21 cellular contexts compared by ENCODE assay signal in the genomic region with DNA sequence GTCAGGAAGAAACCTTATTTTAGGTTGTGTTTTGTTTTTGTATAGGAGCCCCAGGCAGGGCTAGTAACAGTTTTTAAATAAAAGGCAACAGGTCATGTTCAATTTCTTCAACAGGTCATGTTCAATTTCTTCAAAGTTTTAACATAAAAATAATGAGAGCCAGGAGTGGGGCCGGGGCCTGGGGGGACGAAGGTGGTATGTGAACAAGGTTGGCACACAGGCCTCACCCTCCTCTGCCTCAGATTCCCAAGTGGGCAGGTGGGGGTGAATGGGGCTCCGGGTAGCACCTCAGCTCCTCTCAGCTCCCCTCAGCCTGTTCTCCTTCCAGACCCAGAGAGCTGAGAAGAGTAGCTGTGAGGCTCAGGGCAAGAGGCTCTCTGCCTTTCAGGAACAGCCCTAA. TPM values are rescaled to one million over a fixed set of nuclear protein-coding genes. Genes with fewer than 3 reads are reported as not detected.
DNase-seq lines count a peak whose midpoint lies in the region; TF ChIP-seq lines count a peak whose summit lies in the region.
"Had no signal": no experiment of that assay in that cellular context is flagged by ENCODE, and none has a peak within 500 bp of the region (broad histone marks: within the 10 kb centered on the region; RNA-seq: fewer than 3 reads in every experiment).

No MANE protein-coding gene starts in this region.

- H3K36me3 ChIP-seq in KMS-11 (ENCODE audit: insufficient read depth), result no peaks in the 10 kb centered on the region

- no peaks in the 10 kb centered on the region for H4K20me1 ChIP-seq in KMS-11 (ENCODE audit: insufficient read depth)

- H3K27me3 Mint-ChIP-seq in neural crest cell (ENCODE audit: low read depth), result peaks cover 7% of the 10 kb centered on the region
- H3K27me3 Mint-ChIP-seq: activated naive CD8-positive, alpha-beta T cell; naive B cell had no signal

- DNase-seq in caudate nucleus (lab: John Stamatoyannopoulos, UW) (no peak), neural crest cell (ENCODE audit: low read depth, low spot score) (no peak), EL (no peak), NCI-H524 (lab: John Stamatoyannopoulos, UW) (no peak), inferior parietal cortex (ENCODE audit: extremely low spot score) (no peak)
- DNase-seq: activated CD4-positive, CD25-positive, alpha-beta regulatory T cell treated with anti-CD3 and anti-CD28 coated beads, Interleukin-2, amount 50 U/mL, for 72 hours; activated CD8-positive, alpha-beta T cell treated with anti-CD3 and anti-CD28 coated beads for 36 hours; CD8-positive, alpha-beta T cell; effector CD4-positive, alpha-beta T cell; Karpas-422; naive B cell; NCI-H1417 treated with DMSO at 0.1 percent for 48 hours; NCI-H2081 treated with DMSO at 0.1 percent for 48 hours; NCI-H226; NCI-H748 treated with DMSO at 0.1 percent for 48 hours; stimulated activated CD4-positive, alpha-beta T cell treated with anti-CD3 and anti-CD28 coated beads, Interleukin-2, amount 100 ng/mL, for 24 hours had no signal

- H3K9ac ChIP-seq in KMS-11, result no peak overlapping the region

- no peak overlapping the region for H3K4me3 ChIP-seq in KMS-11 (IDR thresholded peaks at IDR 0.05; ENCODE audit: insufficient read depth, low read depth, low read length)
- H3K4me3 ChIP-seq: GM23338 had no signal

- no peaks in the 10 kb centered on the region for H3K27me3 ChIP-seq in KMS-11 (ENCODE audit: insufficient read depth, low read depth)

- peaks cover 22% of the 10 kb centered on the region for H3K4me1 ChIP-seq in KMS-11 (ENCODE audit: low read depth, poor library complexity, severe bottlenecking)

- H3K4me3 Mint-ChIP-seq in neural crest cell, result peak overlapping the region; percentile 34
- H3K4me3 Mint-ChIP-seq: activated CD8-positive, alpha-beta T cell treated with anti-CD3 and anti-CD28 coated beads for 36 hours; activated naive CD8-positive, alpha-beta T cell; CD8-positive, alpha-beta T cell; GM23338 had no signal

- no peak for TF ChIP-seq CTCF in KMS-11 (conservative IDR thresholded peaks at IDR 0.05; ENCODE audit: low read depth, low read length)
- TF ChIP-seq CTCF in neural crest cell (conservative IDR thresholded peaks at IDR 0.05), result no peak

- H3K79me2 ChIP-seq in KMS-11 (ENCODE audit: insufficient read depth, low read depth), result peaks cover 29% of the 10 kb centered on the region

- no peaks in the 10 kb centered on the region for H3K9me3 Mint-ChIP-seq in neural crest cell
- H3K9me3 Mint-ChIP-seq: activated CD8-positive, alpha-beta T cell treated with anti-CD3 and anti-CD28 coated beads for 36 hours; CD8-positive, alpha-beta T cell; naive B cell had no signal

- peaks cover 3% of the 10 kb centered on the region for H3K36me3 Mint-ChIP-seq in neural crest cell (ENCODE audit: low read depth)
- H3K36me3 Mint-ChIP-seq: activated naive CD8-positive, alpha-beta T cell had no signal

- no peak overlapping the region for H3K4me2 ChIP-seq in KMS-11
- H3K4me2 ChIP-seq: GM23338 had no signal

- no peak overlapping the region for H2AFZ ChIP-seq in KMS-11 (ENCODE audit: low read depth)
- H2AFZ ChIP-seq: GM23338 had no signal

- H3K27ac Mint-ChIP-seq in neural crest cell (ENCODE audit: unreplicated experiment), result no peak overlapping the region
- H3K27ac Mint-ChIP-seq: activated CD8-positive, alpha-beta T cell treated with anti-CD3 and anti-CD28 coated beads for 36 hours; activated naive CD8-positive, alpha-beta T cell; CD8-positive, alpha-beta T cell; GM23338 had no signal

- peak overlapping the region; percentile 73; the same call in 1 of the 2 replicates for H3K27ac ChIP-seq in KMS-11
- H3K27ac ChIP-seq in caudate nucleus (ENCODE audit: low read depth, low read length), result peak overlapping the region; percentile 67
- H3K27ac ChIP-seq in temporal lobe (ENCODE audit: low read depth, low read length), result peak overlapping the region; percentile 51
- H3K27ac ChIP-seq: HL-60 had no signal

- peaks cover 18% of the 10 kb centered on the region for H3K4me1 Mint-ChIP-seq in neural crest cell

RNA-seq across cellular contexts. Expression of gene DERL3, which starts 4.4 kb away (rescaled TPM):
- 5.7 TPM in 2 replicates for total RNA-seq in neural crest cell
- total RNA-seq in temporal lobe, result 0.49 TPM

RNA-seq across cellular contexts. Expression of gene SLC2A11, which starts 23.3 kb away (rescaled TPM):
- total RNA-seq in neural crest cell (17.1 and 18.2 TPM in 2 replicates), temporal lobe (7.6 TPM)

RNA-seq across cellular contexts. Expression of gene SMARCB1, which starts 47.6 kb away (rescaled TPM):
- total RNA-seq in neural crest cell, result 222 and 244 TPM in 2 replicates
- total RNA-seq in temporal lobe, result 30.0 TPM

RNA-seq across cellular contexts. Expression of gene MIF, which starts 59.8 kb away (rescaled TPM):
- total RNA-seq in neural crest cell (637 and 642 TPM in 2 replicates), temporal lobe (77.7 TPM)
